In genomic region chr17:80706454-80706853, GRCh38 we compare ENCODE assay signal across 16 cellular contexts.
A peak's percentile ranks its signal among the peaks of the same experiment; 100 is the strongest.
DNase-seq lines count a peak whose midpoint lies in the region; ATAC-seq and TF ChIP-seq lines count a peak whose summit lies in the region.
"Had no signal": no experiment of that assay in that cellular context is flagged by ENCODE, and none has a peak within 500 bp of the region (broad histone marks: within the 10 kb centered on the region; RNA-seq: fewer than 3 reads in every experiment).

No MANE protein-coding gene starts in this region.

- H3K9me3 ChIP-seq in mammary epithelial cell (replicated peaks; ENCODE audit: insufficient read depth, low read length) = no peaks in the 10 kb centered on the region
- H3K9me3 ChIP-seq: breast epithelium had no signal

- H3K4me1 Mint-ChIP-seq in MCF 10A (ENCODE audit: insufficient read depth, unreplicated experiment) = peaks cover 18% of the 10 kb centered on the region
- H3K4me1 Mint-ChIP-seq in stimulated activated effector memory CD8-positive, alpha-beta T cell treated with anti-CD3 and anti-CD28 coated beads, Interleukin-12 subunit alpha, Interleukin-12 subunit beta, amount 100 ng/mL, for 72 hours = peaks cover 72% of the 10 kb centered on the region

- H3K36me3 Mint-ChIP-seq in MCF 10A (ENCODE audit: insufficient read depth, unreplicated experiment) = peaks cover 4% of the 10 kb centered on the region
- peaks cover 15% of the 10 kb centered on the region for H3K36me3 Mint-ChIP-seq in stimulated activated effector memory CD8-positive, alpha-beta T cell treated with anti-CD3 and anti-CD28 coated beads, Interleukin-12 subunit alpha, Interleukin-12 subunit beta, amount 100 ng/mL, for 72 hours

- no peak overlapping the region for H2AFZ ChIP-seq in mammary epithelial cell (ENCODE audit: low read depth, low read length)

- dilution Hi-C loops in mammary epithelial cell (cut with HindIII; ENCODE audit: low sequenced_read_pairs) = loop anchor here (25.0 kb wide), 1 partner anchor 256 kb away; no protein-coding TSS in a partner anchor

- peaks cover 55% of the 10 kb centered on the region for H3K79me2 ChIP-seq in mammary epithelial cell (ENCODE audit: insufficient read depth, low read length)

- peaks cover 5% of the 10 kb centered on the region for H3K4me1 ChIP-seq in mammary epithelial cell (ENCODE audit: insufficient read depth, low read length)
- H3K4me1 ChIP-seq: breast epithelium had no signal

- no peak overlapping the region for H3K9ac ChIP-seq in mammary epithelial cell (ENCODE audit: insufficient read depth, low read length)

- CTCF ChIA-PET in MCF 10A (lab: Yijun Ruan, JAX) (no interaction called here), mammary epithelial cell (lab: Charles Lee; ENCODE audit: low non-redundant PET) (no interaction called here)

- no peaks in the 10 kb centered on the region for H3K27me3 ChIP-seq in mammary epithelial cell (ENCODE audit: insufficient read depth, low read length)
- H3K27me3 ChIP-seq: breast epithelium had no signal

- H3K4me2 ChIP-seq in mammary epithelial cell (ENCODE audit: insufficient read depth, low read depth, low read length) = no peak overlapping the region

- no peak overlapping the region for H3K4me3 Mint-ChIP-seq in MCF 10A (ENCODE audit: unreplicated experiment)
- no peak overlapping the region for H3K4me3 Mint-ChIP-seq in stimulated activated effector memory CD8-positive, alpha-beta T cell treated with anti-CD3 and anti-CD28 coated beads, Interleukin-12 subunit alpha, Interleukin-12 subunit beta, amount 100 ng/mL, for 72 hours
- H3K4me3 Mint-ChIP-seq: IgD-negative memory B cell had no signal

- DNase-seq in MCF 10A (ENCODE audit: unreplicated experiment) (no peak), mammary epithelial cell (no peak), NCI-H69 (lab: John Stamatoyannopoulos, UW) (peak; percentile 90), ecto neural progenitor cell (ENCODE audit: low spot score) (peak; percentile 54), SIG-M5 treated with dmso at 0.1 percent for 504 hours (lab: John Stamatoyannopoulos, UW; ENCODE audit: unreplicated experiment) (no peak), EL (no peak)
- no peak for DNase-seq in stimulated activated effector memory CD8-positive, alpha-beta T cell treated with anti-CD3 and anti-CD28 coated beads, Interleukin-12 subunit alpha, Interleukin-12 subunit beta, amount 100 ng/mL, for 72 hours (ENCODE audit: low spot score in 2 of 2)
- DNase-seq: midbrain; NCI-H226; occipital lobe; stimulated activated naive CD4-positive, alpha-beta T cell treated with Interleukin-2 at 50 U/mL for 16 hours had no signal

- no peak for ATAC-seq in stimulated activated effector memory CD8-positive, alpha-beta T cell treated with anti-CD3 and anti-CD28 coated beads, Interleukin-12 subunit alpha, Interleukin-12 subunit beta, amount 100 ng/mL, for 72 hours
- no peak for ATAC-seq in GM21825 (IDR thresholded peaks at IDR 0.05; ENCODE audit: unreplicated experiment)

- in situ Hi-C loops in mammary epithelial cell (cut with MboI; ENCODE audit: low sequenced_read_pairs in 2 of 2) = no loop called here

- BruUV-seq in MCF 10A (replicated peaks; lab: Mats Ljungman, UMichigan) (no TSS peak), mammary epithelial cell (replicated peaks; lab: Mats Ljungman, UMichigan) (no TSS peak)

- H3K4me3 ChIP-seq in mammary epithelial cell (replicated peaks in 1 of 3; ENCODE audit: insufficient read depth in 1 of 3, low read depth in 2 of 3, low read length in 3 of 3) = no peak overlapping the region
- H3K4me3 ChIP-seq: breast epithelium, SK-N-MC had no signal

- H3K27me3 Mint-ChIP-seq in MCF 10A (ENCODE audit: insufficient read depth, unreplicated experiment) = no peaks in the 10 kb centered on the region
- H3K27me3 Mint-ChIP-seq: activated naive CD4-positive, alpha-beta T cell treated with anti-CD3 and anti-CD28 coated beads, Interleukin-2, amount 50 U/mL, for 24 hours; IgD-negative memory B cell had no signal

- H3K27ac ChIP-seq in mammary epithelial cell (ENCODE audit: insufficient read depth, low read depth, low read length) = no peak overlapping the region
- H3K27ac ChIP-seq: breast epithelium, SK-N-MC had no signal

- H3K36me3 ChIP-seq in mammary epithelial cell (ENCODE audit: insufficient read depth, low read length) = no peaks in the 10 kb centered on the region
- H3K36me3 ChIP-seq: breast epithelium had no signal

- POLR2A ChIA-PET in MCF 10A (lab: Yijun Ruan, JAX) = interaction anchor here (1.0 kb wide), 1 partner anchor 14 kb away, joined by 3 read pairs; no protein-coding TSS in a partner anchor

- TF ChIP-seq CTCF in MCF 10A (IDR thresholded peaks at IDR 0.05; ENCODE audit: unreplicated experiment) (no peak), mammary epithelial cell (conservative IDR thresholded peaks at IDR 0.05 in 1 of 2, IDR thresholded peaks at IDR 0.05 in 1 of 2; ENCODE audit: extremely low read depth in 1 of 2, insufficient read depth in 1 of 2, low read depth in 1 of 2, low read length in 2 of 2) (no peak)

- peak overlapping the region; percentile 27 for H3K27ac Mint-ChIP-seq in MCF 10A (ENCODE audit: low read depth, unreplicated experiment)
- peak overlapping the region; percentile 60 for H3K27ac Mint-ChIP-seq in stimulated activated effector memory CD8-positive, alpha-beta T cell treated with anti-CD3 and anti-CD28 coated beads, Interleukin-12 subunit alpha, Interleukin-12 subunit beta, amount 100 ng/mL, for 72 hours
- H3K27ac Mint-ChIP-seq: IgD-negative memory B cell had no signal

- H3K9me3 Mint-ChIP-seq in MCF 10A (ENCODE audit: unreplicated experiment) = no peaks in the 10 kb centered on the region
- no peaks in the 10 kb centered on the region for H3K9me3 Mint-ChIP-seq in stimulated activated effector memory CD8-positive, alpha-beta T cell treated with anti-CD3 and anti-CD28 coated beads, Interleukin-12 subunit alpha, Interleukin-12 subunit beta, amount 100 ng/mL, for 72 hours
- H3K9me3 Mint-ChIP-seq: activated naive CD4-positive, alpha-beta T cell treated with anti-CD3 and anti-CD28 coated beads, Interleukin-2, amount 50 U/mL, for 24 hours; IgD-negative memory B cell had no signal

- intact Hi-C loops in MCF 10A (cut with micrococcal nuclease) = no loop called here
- intact Hi-C loops in mammary epithelial cell (cut with micrococcal nuclease) = no loop called here

- WGBS in mammary epithelial cell (ENCODE audit: low coverage, missing lambda C conversion rate) = 96% methylated on average over 4 of the region's 5 CpGs

- no peaks in the 10 kb centered on the region for H4K20me1 ChIP-seq in mammary epithelial cell (ENCODE audit: insufficient read depth, low read length)

Comparison
In these comparisons a context has a peak if more than half of its experiments do, and no peak if none do; other contexts are left out.
1. DNase-seq: peak in NCI-H69 (single experiment) and ecto neural progenitor cell (single experiment); none in MCF 10A (single experiment), mammary epithelial cell (single experiment), stimulated activated effector memory CD8-positive, alpha-beta T cell treated with anti-CD3 and anti-CD28 coated beads, Interleukin-12 subunit alpha, Interleukin-12 subunit beta, amount 100 ng/mL, for 72 hours (0 of 2), SIG-M5 treated with dmso at 0.1 percent for 504 hours (single experiment) and EL (single experiment).